11 cellular contexts compared by ENCODE assay signal in the genomic region with DNA sequence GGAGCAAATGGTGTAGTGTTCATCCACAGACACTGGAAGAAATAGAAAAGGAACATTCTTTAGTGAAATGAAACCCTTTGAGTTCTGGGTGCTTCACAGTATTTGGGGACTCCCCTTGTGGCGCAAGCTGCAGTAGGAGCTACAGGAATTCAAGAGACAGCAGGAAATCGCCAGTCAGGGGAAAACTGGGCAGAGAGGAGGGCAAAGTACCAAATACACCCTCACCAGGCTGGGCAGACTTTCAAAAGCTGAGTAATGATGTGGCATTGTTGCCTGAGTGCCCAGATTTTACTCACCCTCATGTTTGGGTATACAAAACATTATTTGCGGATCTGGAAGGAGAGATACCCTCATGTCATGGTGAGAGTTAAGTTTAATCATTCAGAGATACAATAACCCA.
DNase-seq lines count a peak whose midpoint lies in the region; ATAC-seq, FAIRE-seq and TF ChIP-seq lines count a peak whose summit lies in the region.
"Had no signal": no experiment of that assay in that cellular context is flagged by ENCODE, and none has a peak within 500 bp of the region (broad histone marks: within the 10 kb centered on the region; RNA-seq: fewer than 3 reads in every experiment).

No MANE protein-coding gene starts in this region.

- no peaks in the 10 kb centered on the region for H3K36me3 ChIP-seq in bronchial epithelial cell (ENCODE audit: control insufficient read depth, insufficient read depth, low read length)

- no peaks in the 10 kb centered on the region for H3K27me3 ChIP-seq in bronchial epithelial cell (ENCODE audit: control insufficient read depth, insufficient read depth, low read length)

- no peak overlapping the region for H3K4me3 ChIP-seq in bronchial epithelial cell (ENCODE audit: low read depth, low read length)

- DNase-seq in COLO829 (ENCODE audit: low spot score) (peak; percentile 10), LoVo (ENCODE audit: low spot score) (peak; percentile 43), bronchial epithelial cell (ENCODE audit: low read depth) (peak; percentile 87), mucosa of gallbladder (ENCODE audit: low spot score) (peak; percentile 38), NCI-H345 (lab: John Stamatoyannopoulos, UW) (no peak), NCI-H69 (lab: John Stamatoyannopoulos, UW) (no peak)
- DNase-seq: activated gamma-delta T cell, glutamatergic neuron, NCI-H1694 had no signal

- no peak for FAIRE-seq in bronchial epithelial cell (lab: Jason Lieb, UNC)

- no peak for TF ChIP-seq CTCF in bronchial epithelial cell (IDR thresholded peaks at IDR 0.05; ENCODE audit: insufficient read depth, low read length, severe bottlenecking)

- ATAC-seq in GM21423 (IDR thresholded peaks at IDR 0.05; ENCODE audit: unreplicated experiment) (no peak), HG03354 (IDR thresholded peaks at IDR 0.05; ENCODE audit: poor library complexity, severe bottlenecking, unreplicated experiment) (no peak)

Comparison
In these comparisons a context has a peak if more than half of its experiments do, and no peak if none do; other contexts are left out.
1. DNase-seq: peak in COLO829 (single experiment), LoVo (single experiment), bronchial epithelial cell (single experiment) and mucosa of gallbladder (single experiment); none in NCI-H345 (single experiment) and NCI-H69 (single experiment).